In the genomic region with DNA sequence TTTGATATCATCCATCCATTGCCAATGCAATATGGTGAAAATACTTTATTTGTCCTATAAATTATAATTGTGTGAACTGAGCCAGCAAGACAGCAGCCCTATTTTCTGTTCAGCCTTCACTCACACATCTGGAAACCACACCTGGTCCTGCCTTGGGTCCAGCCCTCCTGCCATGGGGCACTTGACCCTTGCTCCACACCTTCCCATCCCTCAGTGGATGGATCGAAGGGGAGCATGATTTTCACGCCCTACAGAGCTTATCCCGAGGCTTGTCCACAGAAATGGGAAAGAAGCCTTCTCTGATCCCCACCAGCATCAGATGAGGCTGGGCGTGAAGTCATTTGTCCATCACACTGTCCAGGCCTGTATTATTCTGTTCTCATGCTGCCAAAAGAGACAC, we compare ENCODE assay signal across 10 cellular contexts. TPM values are rescaled to one million over a fixed set of nuclear protein-coding genes. Genes with fewer than 3 reads are reported as not detected.
"Had no signal": no experiment of that assay in that cellular context is flagged by ENCODE, and none has a peak within 500 bp of the region (broad histone marks: within the 10 kb centered on the region; RNA-seq: fewer than 3 reads in every experiment).

No MANE protein-coding gene starts in this region.

- H3K27ac Mint-ChIP-seq: GM23338, H9, HFFc6 had no signal

- DNase-seq: GM23248, GOT3, H7, HCEC 1CT, HFFc6 had no signal

- H3K4me1 Mint-ChIP-seq: GM23338 had no signal

- H3K9me3 Mint-ChIP-seq: GM23338, H9 had no signal

- H3K9me3 ChIP-seq: HAP-1 had no signal

- H3K27ac ChIP-seq: GM23248 had no signal

- ATAC-seq: GM23338, HCT116 had no signal

- H3K36me3 ChIP-seq: HAP-1 had no signal

- H3K4me3 Mint-ChIP-seq: GM23338, H9, HFFc6 had no signal

- H3K4me3 ChIP-seq: GM23248, GM23338, HAP-1 had no signal

- H3K4me1 ChIP-seq: HAP-1 had no signal

RNA-seq across cellular contexts. Expression of a gene that starts 10.1 kb away (rescaled TPM):
- total RNA-seq: GM23248, H4, HFFc6 had no signal
